In genomic region chr3:58521002-58521670, GRCh38 we compare ENCODE assay signal across 15 cellular contexts. TPM values are rescaled to one million over a fixed set of nuclear protein-coding genes. Genes with fewer than 3 reads are reported as not detected.
DNase-seq lines count a peak whose midpoint lies in the region; ATAC-seq, FAIRE-seq and TF ChIP-seq lines count a peak whose summit lies in the region.
"Had no signal": no experiment of that assay in that cellular context is flagged by ENCODE, and none has a peak within 500 bp of the region (broad histone marks: within the 10 kb centered on the region; RNA-seq: fewer than 3 reads in every experiment).

No MANE protein-coding gene starts in this region.

- no peaks in the 10 kb centered on the region for H3K4me1 ChIP-seq in aorta (ENCODE audit: control insufficient read depth in 1 of 2, insufficient read depth in 2 of 2, low read length in 2 of 2)
- H3K4me1 ChIP-seq: ascending aorta had no signal

- DNase-seq in DMS 273 (lab: John Stamatoyannopoulos, UW; ENCODE audit: unreplicated experiment) (peak; percentile 33), DMS 273 treated with DMSO at 0.1 percent for 48 hours (lab: John Stamatoyannopoulos, UW) (no peak), WERI-Rb-1 (peak; percentile 94), neural crest cell (ENCODE audit: low read depth, low spot score) (no peak), aorta (no peak), HT-29 (ENCODE audit: low spot score) (no peak), GM19239 (ENCODE audit: insufficient read length, low spot score) (no peak)
- DNase-seq: activated CD8-positive, alpha-beta memory T cell treated with anti-CD3 and anti-CD28 coated beads, Interleukin-2, amount 50 U/mL, for 48 hours; NCI-H1436 treated with DMSO at 0.1 percent for 48 hours had no signal

- peak; percentile 26; the same call in 1 of the 2 replicates for TF ChIP-seq CTCF in WERI-Rb-1 (IDR thresholded peaks at IDR 0.05; ENCODE audit: low read depth, low read length)
- no peak for TF ChIP-seq CTCF in neural crest cell (conservative IDR thresholded peaks at IDR 0.05)

- H3K27me3 ChIP-seq in WERI-Rb-1 (ENCODE audit: insufficient read depth, low read depth, severe bottlenecking) (no peaks in the 10 kb centered on the region), aorta (ENCODE audit: control insufficient read depth in 1 of 2, insufficient read depth in 2 of 2, low read length in 1 of 2) (no peaks in the 10 kb centered on the region)
- H3K27me3 ChIP-seq: ascending aorta had no signal

- no peak overlapping the region for H3K4me3 ChIP-seq in WERI-Rb-1 (ENCODE audit: low read depth, low read length)
- no peak overlapping the region for H3K4me3 ChIP-seq in aorta (ENCODE audit: low read length in 2 of 2)
- H3K4me3 ChIP-seq: ascending aorta, lung had no signal

- no peak for ATAC-seq in aorta (ENCODE audit: low FRiP score)

- no peak for FAIRE-seq in GM19239 (lab: Jason Lieb, UNC)
- FAIRE-seq: endometrium had no signal

- H3K9me3 ChIP-seq in WERI-Rb-1 (ENCODE audit: severe bottlenecking) = no peaks in the 10 kb centered on the region
- no peaks in the 10 kb centered on the region for H3K9me3 ChIP-seq in aorta (ENCODE audit: control insufficient read depth, low read length)
- H3K9me3 ChIP-seq: ascending aorta had no signal

- 61 to 68% methylated on average over 6 to 7 of the region's 7 CpGs for WGBS in aorta, 2 donors

- H3K36me3 Mint-ChIP-seq in IgD-negative memory B cell (no peaks in the 10 kb centered on the region), neural crest cell (ENCODE audit: low read depth) (no peaks in the 10 kb centered on the region)

- intact Hi-C loops in aorta (cut with DNase I) = no loop called here

- H3K27me3 Mint-ChIP-seq in IgD-negative memory B cell = no peaks in the 10 kb centered on the region
- no peaks in the 10 kb centered on the region for H3K27me3 Mint-ChIP-seq in neural crest cell (ENCODE audit: low read depth)

- H3K4me1 Mint-ChIP-seq in IgD-negative memory B cell (no peaks in the 10 kb centered on the region), neural crest cell (peaks cover 25% of the 10 kb centered on the region)

- H3K4me3 Mint-ChIP-seq in IgD-negative memory B cell (no peak overlapping the region), neural crest cell (no peak overlapping the region)

- no peaks in the 10 kb centered on the region for H3K9me3 Mint-ChIP-seq in IgD-negative memory B cell
- H3K9me3 Mint-ChIP-seq in neural crest cell = no peaks in the 10 kb centered on the region

- H3K27ac ChIP-seq in WERI-Rb-1 = peak overlapping the region; percentile 76
- H3K27ac ChIP-seq in aorta (ENCODE audit: low read depth in 1 of 2, low read length in 2 of 2) = no peak overlapping the region
- H3K27ac ChIP-seq: 22Rv1, ascending aorta, parathyroid adenoma had no signal

- H3K27ac Mint-ChIP-seq in IgD-negative memory B cell (peak overlapping the region in 2 of 3 donors; percentile 28 to 67), neural crest cell (ENCODE audit: unreplicated experiment) (peak overlapping the region; percentile 57)

- H3K36me3 ChIP-seq in WERI-Rb-1 (no peaks in the 10 kb centered on the region), aorta (ENCODE audit: control insufficient read depth in 1 of 2, insufficient read depth in 2 of 2, low read length in 1 of 2) (peaks cover 0 to 13% of the 10 kb centered on the region in 2 donors)

RNA-seq across cellular contexts. Expression of gene ACOX2, which starts 15.9 kb away (rescaled TPM):
- polyA plus RNA-seq in IgD-negative memory B cell (not detected), aorta (10 to 100 TPM; 10.6 to 68.7 TPM)
- total RNA-seq in neural crest cell (0.98 and 1.0 TPM in 2 replicates), aorta (10 to 100 TPM; 12.9 to 31.5 TPM)
- not detected in 2 replicates for total RNA-seq in HT-29 (2014; rRNA removed; shearing (Covaris generic))

RNA-seq across cellular contexts. Expression of gene KCTD6, which starts 29.2 kb away (rescaled TPM):
- polyA plus RNA-seq in IgD-negative memory B cell (15.5 TPM), aorta (10 to 100 TPM in 1 of 2 donors, 1 to 10 TPM in 1; 5.9 to 16.5 TPM)
- total RNA-seq in neural crest cell (13.5 and 18.2 TPM in 2 replicates), aorta (10 to 100 TPM in 1 of 2 donors, 1 to 10 TPM in 1; 7.9 to 12.8 TPM)
- total RNA-seq in HT-29 (2014; rRNA removed; shearing (Covaris generic)) = 1.2 and 1.3 TPM in 2 replicates

RNA-seq across cellular contexts. Expression of gene FAM107A, which starts 56.1 kb away (rescaled TPM):
- polyA plus RNA-seq in IgD-negative memory B cell (not detected), aorta (1 to 10 TPM; 3.8 to 5.6 TPM)
- total RNA-seq in neural crest cell (1.6 and 2.3 TPM in 2 replicates), aorta (10 to 100 TPM; 10.2 to 23.6 TPM)
- 0.10 TPM in 1 of 2 replicates, not detected in the other for total RNA-seq in HT-29 (2014; rRNA removed; shearing (Covaris generic))

Comparison
In these comparisons a context has a peak if more than half of its experiments do, and no peak if none do; other contexts are left out.
1. DNase-seq: peak in DMS 273 (single experiment) and WERI-Rb-1 (single experiment); none in DMS 273 treated with DMSO at 0.1 percent for 48 hours (single experiment), neural crest cell (single experiment), aorta (0 of 2), HT-29 (single experiment) and GM19239 (single experiment).